In genomic region chr1:198156745-198157240, GRCh38 we compare ENCODE assay signal across 9 cellular contexts. TPM values are rescaled to one million over a fixed set of nuclear protein-coding genes. Genes with fewer than 3 reads are reported as not detected.
A peak's percentile ranks its signal among the peaks of the same experiment; 100 is the strongest.
DNase-seq lines count a peak whose midpoint lies in the region; ATAC-seq, FAIRE-seq and TF ChIP-seq lines count a peak whose summit lies in the region.
"Had no signal": no experiment of that assay in that cellular context is flagged by ENCODE, and none has a peak within 500 bp of the region (broad histone marks: within the 10 kb centered on the region; RNA-seq: fewer than 3 reads in every experiment).

Gene NEK7 (plus strand): TSS chr1:198156998. CDS start chr1:198232581, 75,583 bp downstream.

- H3K9me3 ChIP-seq in HepG2 (ENCODE audit: low read length), result no peaks in the 10 kb centered on the region

- H3K9ac ChIP-seq in HepG2 (ENCODE audit: insufficient read depth, low read depth, low read length), result peak within 1 kb of the TSS; percentile 85

- H3K36me3 ChIP-seq in HepG2 (replicated peaks in 1 of 2; ENCODE audit: control insufficient read depth in 1 of 2, insufficient read depth in 2 of 2, low read length in 2 of 2), result no peaks in the 10 kb centered on the region

- TF ChIP-seq RAD21 in HepG2 (CRISPR knock-in tag; IDR thresholded peaks at IDR 0.05), result no peak; the same call in 1 of the 2 replicates

- no peaks in the 10 kb centered on the region for H3K27me3 ChIP-seq in dorsolateral prefrontal cortex
- no peaks in the 10 kb centered on the region; a peak in 1 of 5 replicates for H3K27me3 ChIP-seq in HepG2 (ENCODE audit: control insufficient read depth in 1 of 2, insufficient read depth in 2 of 2, low read length in 2 of 2)

- ATAC-seq in GM19351 (IDR thresholded peaks at IDR 0.05; ENCODE audit: unreplicated experiment) (peak; percentile 35), HG03457 (IDR thresholded peaks at IDR 0.05; ENCODE audit: unreplicated experiment) (peak; percentile 42), HepG2 (peak; percentile 80)

- peak within 1 kb of the TSS; percentile 93 for H3K4me2 ChIP-seq in HepG2 (ENCODE audit: low read depth, low read length)

- no peak for TF ChIP-seq CTCF in C4-2B (conservative IDR thresholded peaks at IDR 0.05)
- peak in 7 of 56 donors; percentile 4 to 37 (median 15) for TF ChIP-seq CTCF in dorsolateral prefrontal cortex (IDR thresholded peaks at IDR 0.05 in 54 of 56, conservative IDR thresholded peaks at IDR 0.05 in 2 of 56; ENCODE audit: low read depth in 1 of 56, partially characterized antibody in 56 of 56)
- peak; percentile 15; the same call in 1 of the 2 replicates for TF ChIP-seq CTCF in HepG2 (CRISPR knock-in tag; IDR thresholded peaks at IDR 0.05)

- H3K79me2 ChIP-seq in HepG2 (ENCODE audit: insufficient read depth, low read length), result peaks cover 37% of the 10 kb centered on the region

- peak; percentile 26 to 83 for DNase-seq in NCI-H526 (lab: John Stamatoyannopoulos, UW)
- peak; percentile 44 for DNase-seq in activated CD4-positive, alpha-beta T cell treated with anti-CD3 and anti-CD28 coated beads, Interleukin-2, amount 50 U/mL, for 1 hour
- peak; percentile 44 to 88 (median 73) for DNase-seq in dorsolateral prefrontal cortex
- DNase-seq in HepG2 (ENCODE audit: low spot score), result peak; percentile 71
- DNase-seq in stimulated activated CD4-positive, alpha-beta T cell treated with anti-CD3 and anti-CD28 coated beads, Interleukin-4, amount 100 ng/mL, for 24 hours, result peak; percentile 68

- H3K4me3 ChIP-seq in dorsolateral prefrontal cortex (peak within 1 kb of the TSS; percentile 59 to 99 (median 89)), HepG2 (replicated peaks in 1 of 3; ENCODE audit: insufficient read depth in 1 of 3, low read depth in 2 of 3, low read length in 3 of 3) (peak within 1 kb of the TSS; percentile 51 to 90 (median 85))

- peak within 1 kb of the TSS; percentile 92 for H3K27ac ChIP-seq in C4-2B
- peak within 1 kb of the TSS; percentile 73 to 99 (median 97) for H3K27ac ChIP-seq in dorsolateral prefrontal cortex
- H3K27ac ChIP-seq in HepG2 (ENCODE audit: extremely low read length, insufficient read depth, low read length), result peak within 1 kb of the TSS; percentile 82

- TF ChIP-seq EP300 in HepG2 (IDR thresholded peaks at IDR 0.05; ENCODE audit: low read depth in 2 of 2, low read length in 2 of 2), result no peak
- TF ChIP-seq EP300 in HepG2 (CRISPR knock-in tag; IDR thresholded peaks at IDR 0.05; ENCODE audit: borderline replicate concordance), result no peak

- CTCF ChIA-PET in HepG2 (lab: Yijun Ruan, JAX; ENCODE audit: low intra/inter-chr PET ratio, low total read pairs), result no interaction called here

- no peak for FAIRE-seq in HepG2 (lab: Jason Lieb, UNC)
- FAIRE-seq: colon had no signal

- POLR2A ChIA-PET in HepG2 (lab: Yijun Ruan, JAX), result interaction anchor here (0.7 to 1.1 kb wide), 2 partner anchors 49 to 159 kb away, joined by 3 to 4 read pairs; no protein-coding TSS in a partner anchor

- peak; percentile 60 to 90; a peak in 3 of 4 replicates for TF ChIP-seq POLR2A in HepG2 (IDR thresholded peaks at IDR 0.05; ENCODE audit: insufficient read depth in 1 of 2, low read depth in 2 of 2, low read length in 2 of 2)

- intact Hi-C loops in dorsolateral prefrontal cortex (cut with DNase I), result loop anchor here (5.0 to 10.0 kb wide), 4 partner anchors 51 to 254 kb away; partner anchors contain the start of gene C1orf53 (in 2 of the 2)
- intact Hi-C loops in HepG2 (cut with micrococcal nuclease; ENCODE audit: unreplicated experiment), result loop anchor here (5.0 to 10.0 kb wide), 6 partner anchors 66 to 982 kb away; no protein-coding TSS in a partner anchor

- peaks cover 32% of the 10 kb centered on the region for H3K4me1 ChIP-seq in HepG2 (ENCODE audit: insufficient read depth, low read length)

- H4K20me1 ChIP-seq in HepG2 (ENCODE audit: insufficient read depth, low read length), result no peaks in the 10 kb centered on the region

- in situ Hi-C loops in HepG2 (cut with HindIII; ENCODE audit: extremely low pct_ligation_motif_present, low pct_unique_long_range_greater_than_20kb), result no loop called here

- peak within 1 kb of the TSS; percentile 91 for H2AFZ ChIP-seq in HepG2 (ENCODE audit: low read length)

- BruUV-seq in HepG2 (replicated peaks; lab: Mats Ljungman, UMichigan), result no TSS peak

- 4% methylated on average over 7 of the region's 63 CpGs for WGBS in HepG2 (ENCODE audit: low lambda C conversion rate)

TF ChIP-seq in HepG2, 621 proteins besides CTCF, POLR2A, EP300 and RAD21 (continues in another document):
- TF ChIP-seq THRA (CRISPR knock-in tag; IDR thresholded peaks at IDR 0.05; ENCODE audit: borderline replicate concordance) (0 out of 2 replicates have a peak, but pooled peaks have one; percentile 26), ZNF263 (CRISPR knock-in tag; IDR thresholded peaks at IDR 0.05) (peak; percentile 85), MTERF4 (CRISPR knock-in tag; IDR thresholded peaks at IDR 0.05) (0 out of 2 replicates have a peak, but pooled peaks have one; percentile 15), TOPORS (CRISPR knock-in tag; IDR thresholded peaks at IDR 0.05) (peak; percentile 56; the same call in 1 of the 2 replicates), ATF6 (CRISPR knock-in tag; conservative IDR thresholded peaks at IDR 0.05) (no peak; the same call in 1 of the 2 replicates), ZNF331 (CRISPR knock-in tag; IDR thresholded peaks at IDR 0.05) (peak; percentile 74), ZFP36L2 (CRISPR knock-in tag; IDR thresholded peaks at IDR 0.05) (no peak)

RNA-seq across cellular contexts. Expression of gene NEK7, which starts in this region (rescaled TPM):
- total RNA-seq in dorsolateral prefrontal cortex (100 to 1,000 TPM in 3 of 120 experiments, 10 to 100 TPM in 117; 27.7 to 122 (median 55.1) TPM), HepG2 (2016; rRNA removed; fragmentation: Illumina TruSeq; extraction: Trizol) (19.2 and 25.5 TPM in 2 replicates)
- 11.2 and 13.0 TPM in 2 replicates for total RNA-seq in HepG2 (2016; cell fraction: cytosol; rRNA removed; fragmentation: Illumina TruSeq; extraction: Trizol; ENCODE audit: low read depth)
- total RNA-seq in HepG2 (2016; cell fraction: insoluble cytoplasmic fraction; rRNA removed; fragmentation: Illumina TruSeq; extraction: Trizol), result 18.2 and 27.3 TPM in 2 replicates
- 19.4 and 21.0 TPM in 2 replicates for total RNA-seq in HepG2 (2016; cell fraction: membrane; rRNA removed; fragmentation: Illumina TruSeq; extraction: Trizol)
- total RNA-seq in HepG2 (2016; cell fraction: nucleus; rRNA removed; fragmentation: Illumina TruSeq; extraction: Trizol), result 13.3 and 16.2 TPM in 2 replicates
- polyA plus RNA-seq in HepG2 (2011; rRNA removed), result 13.7 and 18.1 TPM in 2 replicates
- polyA plus RNA-seq in HepG2 (2011; cell fraction: cytosol; rRNA removed), result 8.3 and 12.7 TPM in 2 replicates
- polyA plus RNA-seq in HepG2 (2011; cell fraction: nucleus; rRNA removed), result 8.7 and 9.7 TPM in 2 replicates
- polyA plus RNA-seq in HepG2 (2012), result 8.9 and 11.2 TPM in 2 replicates
- 1.4 TPM in 2 replicates for polyA plus RNA-seq in HepG2 (2016; cell fraction: cytosol; fragmentation: Illumina TruSeq; extraction: Trizol; ENCODE audit: low read depth)
- 15.9 and 16.7 TPM in 2 replicates for polyA plus RNA-seq in HepG2 (2016; cell fraction: insoluble cytoplasmic fraction; fragmentation: Illumina TruSeq; extraction: Trizol; ENCODE audit: low read depth)
- polyA plus RNA-seq in HepG2 (2016; cell fraction: membrane; fragmentation: Illumina TruSeq; extraction: Trizol; ENCODE audit: low read depth), result 6.0 and 6.2 TPM in 2 replicates
- 12.0 and 12.2 TPM in 2 replicates for polyA plus RNA-seq in HepG2 (2016; cell fraction: nucleus; fragmentation: Illumina TruSeq; extraction: Trizol; ENCODE audit: insufficient read depth, low read depth)
- 7.4 and 49.1 TPM in 2 replicates for polyA minus RNA-seq in HepG2 (2011; rRNA and poly(A)+ RNA removed; ENCODE audit: low replicate concordance)
- polyA minus RNA-seq in HepG2 (2011; cell fraction: cytosol; rRNA and poly(A)+ RNA removed), result 13.1 and 26.9 TPM in 2 replicates
- 28.5 and 38.8 TPM in 2 replicates for polyA minus RNA-seq in HepG2 (2011; cell fraction: nucleus; rRNA and poly(A)+ RNA removed)

Comparison
In these comparisons a context has a peak if more than half of its experiments do, and no peak if none do; other contexts are left out.
1. Peak in every context shown above with its lines: DNase-seq, ATAC-seq, H3K4me3 ChIP-seq and H3K27ac ChIP-seq.